1 cellular context compared by ENCODE assay signal in genomic region chr9:129763235-129763917, GRCh38.
TF ChIP-seq lines count a peak whose summit lies in the region.

No MANE protein-coding gene starts in this region.

TF ChIP-seq in HCT116, 20 proteins besides CTCF, POLR2A, EP300 and RAD21 (continued from another document):
- TF ChIP-seq ZBTB33 (IDR thresholded peaks at IDR 0.05; ENCODE audit: extremely low read depth, insufficient replicate concordance, low read length) (no peak), EZH2 (IDR thresholded peaks at IDR 0.05) (no peak), TCF7L2 (IDR thresholded peaks at IDR 0.05; ENCODE audit: borderline replicate concordance, extremely low read depth, insufficient read depth, insufficient read length) (no peak), ATF3 (IDR thresholded peaks at IDR 0.05) (no peak), ZFX (IDR thresholded peaks at IDR 0.05) (no peak), CEBPB (IDR thresholded peaks at IDR 0.05; ENCODE audit: low read depth) (no peak), ZNF274 (IDR thresholded peaks at IDR 0.05; ENCODE audit: low read depth, low read length) (no peak), SRF (IDR thresholded peaks at IDR 0.05; ENCODE audit: low read depth) (no peak), FOSL1 (IDR thresholded peaks at IDR 0.05; ENCODE audit: low read depth) (no peak), ELF1 (IDR thresholded peaks at IDR 0.05; ENCODE audit: borderline replicate concordance, low read depth) (no peak)
TF ChIP-seq in HCT116: peak in this region for 0.
